ENCODE assay signal across 28 cellular contexts in the genomic region with DNA sequence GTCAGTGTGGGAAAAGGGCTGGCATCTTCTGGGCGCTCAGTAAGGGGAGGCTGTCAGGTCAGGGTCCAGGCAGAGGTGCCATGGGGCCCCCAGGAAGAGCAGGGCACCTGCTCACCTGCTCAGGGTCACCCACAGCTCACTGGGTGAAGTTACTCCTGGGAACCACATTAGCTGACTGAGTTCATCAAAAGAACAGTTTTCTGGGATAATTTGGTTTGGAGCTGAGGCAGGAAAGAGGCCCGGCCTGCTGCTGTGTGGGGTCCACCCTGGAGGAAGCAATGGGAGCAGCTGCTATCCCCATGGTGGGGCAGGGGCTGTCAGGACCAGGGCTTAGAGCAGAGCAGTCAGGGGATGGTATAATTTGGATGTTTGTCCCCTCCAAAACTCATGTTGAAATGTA.
"Had no signal": no experiment of that assay in that cellular context is flagged by ENCODE, and none has a peak within 500 bp of the region (broad histone marks: within the 10 kb centered on the region; RNA-seq: fewer than 3 reads in every experiment).

No MANE protein-coding gene starts in this region.

- H3K36me3 ChIP-seq: Peyer's patch, SJSA1 had no signal

- H3K9me3 Mint-ChIP-seq: activated CD4-positive, alpha-beta T cell treated with anti-CD3 and anti-CD28 coated beads, Interleukin-2, amount 10 ng/mL, durations not matched to agents 24 days and 14 days; activated CD8-positive, alpha-beta T cell treated with anti-CD3 and anti-CD28 coated beads for 36 hours; activated naive CD4-positive, alpha-beta T cell treated with anti-CD3 and anti-CD28 coated beads, Interleukin-2, amount 10 ng/mL, durations not matched to agents 7 days and 5 days; activated naive CD8-positive, alpha-beta T cell treated with anti-CD3 and anti-CD28 coated beads, Interleukin-2, amount 50 U/mL, for 24 hours; activated T-cell treated with anti-CD3 and anti-CD28 coated beads, Interleukin-2, amount 50 U/mL, for 72 hours; activated T-helper 17 cell treated with anti-CD3 and anti-CD28 coated beads, Interleukin-2, amount 50 U/mL, for 72 hours; T-helper 1 cell treated with Interleukin-12 subunit alpha and Interleukin-12 subunit beta and Interleukin-4 antibody, amounts not matched to agents 30 μg/mL and 1 μg/mL, for 36 hours; T-helper 2 cell treated with Interferon-gamma antibody and Interleukin-4, amounts not matched to agents 5 μg/mL and 100 μg/mL, for 36 hours had no signal

- DNase-seq: activated CD4-positive, alpha-beta T cell treated with anti-CD3 and anti-CD28 coated beads, Interleukin-2, amount 10 ng/mL, durations not matched to agents 24 days and 14 days; activated CD4-positive, alpha-beta T cell treated with anti-CD3 and anti-CD28 coated beads, Interleukin-2, amount 50 U/mL, for 4 hours; activated CD8-positive, alpha-beta T cell treated with anti-CD3 and anti-CD28 coated beads for 36 hours; activated gamma-delta T cell treated with Interleukin-2 at 50 U/mL for 16 hours; activated naive CD4-positive, alpha-beta T cell treated with anti-CD3 and anti-CD28 coated beads, Interleukin-2, amount 10 ng/mL, durations not matched to agents 7 days and 5 days; activated naive CD8-positive, alpha-beta T cell treated with anti-CD3 and anti-CD28 coated beads, Interleukin-2, amount 50 U/mL, for 24 hours; activated T-cell treated with anti-CD3 and anti-CD28 coated beads, Interleukin-2, amount 50 U/mL, for 1 hour; activated T-cell treated with anti-CD3 and anti-CD28 coated beads, Interleukin-2, amount 50 U/mL, for 72 hours; anterior cingulate cortex; NCI-H1105 treated with DMSO at 0.1 percent for 48 hours; NCI-H1436; NCI-H1694; NCI-H1930; NCI-H2081 treated with DMSO at 0.1 percent for 48 hours; NCI-H345; NCI-H524 treated with DMSO at 0.1 percent for 48 hours; PC-3; RPMI8226; SHP77 treated with DMSO at 0.1 percent for 48 hours; SK-N-SH had no signal

- H3K4me1 Mint-ChIP-seq: activated CD4-positive, alpha-beta T cell treated with anti-CD3 and anti-CD28 coated beads, Interleukin-2, amount 10 ng/mL, durations not matched to agents 24 days and 14 days; activated naive CD4-positive, alpha-beta T cell treated with anti-CD3 and anti-CD28 coated beads, Interleukin-2, amount 10 ng/mL, durations not matched to agents 7 days and 5 days; activated naive CD8-positive, alpha-beta T cell treated with anti-CD3 and anti-CD28 coated beads, Interleukin-2, amount 50 U/mL, for 24 hours; activated T-helper 17 cell treated with anti-CD3 and anti-CD28 coated beads, Interleukin-2, amount 50 U/mL, for 72 hours; brain had no signal

- H3K4me1 ChIP-seq: Peyer's patch, SJSA1 had no signal

- H3K27me3 ChIP-seq: Peyer's patch had no signal

- H3K4me2 ChIP-seq: SK-N-SH had no signal

- H3K4me3 Mint-ChIP-seq: activated CD4-positive, alpha-beta T cell treated with anti-CD3 and anti-CD28 coated beads, Interleukin-2, amount 10 ng/mL, durations not matched to agents 24 days and 14 days; activated CD8-positive, alpha-beta T cell treated with anti-CD3 and anti-CD28 coated beads for 36 hours; activated naive CD4-positive, alpha-beta T cell treated with anti-CD3 and anti-CD28 coated beads, Interleukin-2, amount 10 ng/mL, durations not matched to agents 7 days and 5 days; activated naive CD8-positive, alpha-beta T cell; activated naive CD8-positive, alpha-beta T cell treated with anti-CD3 and anti-CD28 coated beads, Interleukin-2, amount 50 U/mL, for 24 hours; activated T-cell treated with anti-CD3 and anti-CD28 coated beads, Interleukin-2, amount 50 U/mL, for 72 hours; activated T-helper 17 cell treated with anti-CD3 and anti-CD28 coated beads, Interleukin-2, amount 50 U/mL, for 72 hours; brain; T-helper 1 cell treated with Interleukin-12 subunit alpha and Interleukin-12 subunit beta and Interleukin-4 antibody, amounts not matched to agents 30 μg/mL and 1 μg/mL, for 36 hours; T-helper 2 cell treated with Interferon-gamma antibody and Interleukin-4, amounts not matched to agents 5 μg/mL and 100 μg/mL, for 36 hours had no signal

- H3K27ac Mint-ChIP-seq: activated CD4-positive, alpha-beta T cell treated with anti-CD3 and anti-CD28 coated beads, Interleukin-2, amount 10 ng/mL, durations not matched to agents 24 days and 14 days; activated CD8-positive, alpha-beta T cell treated with anti-CD3 and anti-CD28 coated beads for 36 hours; activated naive CD4-positive, alpha-beta T cell treated with anti-CD3 and anti-CD28 coated beads, Interleukin-2, amount 10 ng/mL, durations not matched to agents 7 days and 5 days; activated naive CD8-positive, alpha-beta T cell; activated naive CD8-positive, alpha-beta T cell treated with anti-CD3 and anti-CD28 coated beads, Interleukin-2, amount 50 U/mL, for 24 hours; activated T-cell treated with anti-CD3 and anti-CD28 coated beads, Interleukin-2, amount 50 U/mL, for 72 hours; activated T-helper 17 cell treated with anti-CD3 and anti-CD28 coated beads, Interleukin-2, amount 50 U/mL, for 72 hours; brain; T-helper 1 cell treated with Interleukin-12 subunit alpha and Interleukin-12 subunit beta and Interleukin-4 antibody, amounts not matched to agents 30 μg/mL and 1 μg/mL, for 36 hours; T-helper 2 cell treated with Interferon-gamma antibody and Interleukin-4, amounts not matched to agents 5 μg/mL and 100 μg/mL, for 36 hours had no signal

- H3K9me3 ChIP-seq: Peyer's patch, SJSA1, SK-N-SH had no signal

- H3K27ac ChIP-seq: Peyer's patch, SJSA1 had no signal

- H3K36me3 Mint-ChIP-seq: activated naive CD4-positive, alpha-beta T cell treated with anti-CD3 and anti-CD28 coated beads, Interleukin-2, amount 10 ng/mL, durations not matched to agents 7 days and 5 days; activated naive CD8-positive, alpha-beta T cell; brain had no signal

- H3K4me3 ChIP-seq: K562, Peyer's patch, SJSA1 had no signal
